In the genomic region with DNA sequence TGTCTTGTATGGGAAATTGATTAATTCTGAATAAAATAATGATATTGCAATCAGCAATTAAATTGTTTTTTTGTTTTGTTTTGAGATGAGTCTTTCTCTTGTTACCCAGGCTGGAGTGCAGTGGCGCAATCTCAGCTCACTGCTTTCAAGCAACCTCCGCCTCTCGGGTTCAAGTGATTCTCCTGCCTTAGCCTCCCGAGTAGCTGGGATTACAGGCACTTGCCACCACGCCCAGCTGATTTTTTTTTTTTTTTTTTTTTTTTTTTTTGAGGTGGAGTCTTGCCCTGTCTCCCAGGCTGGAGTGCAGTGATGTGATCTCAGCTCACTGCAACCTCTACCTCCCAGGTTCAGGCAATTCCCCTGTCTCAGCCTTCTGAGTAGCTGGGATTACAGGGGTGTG, we compare ENCODE assay signal across 6 cellular contexts.
DNase-seq lines count a peak whose midpoint lies in the region; ATAC-seq and TF ChIP-seq lines count a peak whose summit lies in the region.
"Not testable (repeated sequence)": the region's sequence is repeated elsewhere in the genome, so short reads cannot be mapped to it uniquely, and the experiment has no call there.

No MANE protein-coding gene starts in this region.

- not testable (repeated sequence) for H3K9me2 ChIP-seq in Karpas-422 (replicated peaks; ENCODE audit: insufficient read depth, low read length); OCI-LY7 (ENCODE audit: insufficient read depth, low read length)

- not testable (repeated sequence) for TF ChIP-seq CTCF in HEK293 (tag by site-specific recombination; IDR thresholded peaks at IDR 0.05); OCI-LY7 (conservative IDR thresholded peaks at IDR 0.05; ENCODE audit: low read length)

- not testable (repeated sequence) for DNase-seq in HEK293T (ENCODE audit: extremely low spot score); Karpas-422; OCI-LY7 (ENCODE audit: low spot score); T-helper 17 cell; activated T-cell treated with anti-CD3 and anti-CD28 coated beads, Interleukin-2, amount 50 U/mL, for 72 hours

- CTCF ChIA-PET in HEK293 (lab: Yijun Ruan, JAX) = interaction anchor here (1.0 to 1.4 kb wide), 2 partner anchors 11 to 90 kb away, joined by 4 to 6 read pairs; no protein-coding TSS in a partner anchor
- CTCF ChIA-PET in HEK293T (lab: Yijun Ruan, JAX); OCI-LY7 (lab: Charles Lee; ENCODE audit: unreplicated experiment): not testable (repeated sequence)

- H3K36me3 ChIP-seq in HEK293 (ENCODE audit: control insufficient read depth in 2 of 2, insufficient read depth in 1 of 2, low read length in 2 of 2); Karpas-422 (ENCODE audit: insufficient read depth, low read length): not testable (repeated sequence)
- peaks cover 18% of the 10 kb centered on the region for H3K36me3 ChIP-seq in OCI-LY7 (ENCODE audit: insufficient read depth, low read length)

- not testable (repeated sequence) for H3K9ac ChIP-seq in Karpas-422 (ENCODE audit: low read length)

- H3K9me3 ChIP-seq in HEK293 (ENCODE audit: control insufficient read depth, insufficient read depth, low read depth, low read length); Karpas-422 (ENCODE audit: low read length); OCI-LY7 (ENCODE audit: low read length); T-helper 17 cell (ENCODE audit: control insufficient read depth, low read length, poor library complexity, severe bottlenecking): not testable (repeated sequence)

- intact Hi-C loops in OCI-LY7 (cut with micrococcal nuclease; ENCODE audit: unreplicated experiment) = loop anchor here (5.0 kb wide), 1 partner anchor 384 kb away; a partner anchor contains a TSS

- peaks cover 74% of the 10 kb centered on the region for H3K79me2 ChIP-seq in Karpas-422 (ENCODE audit: low read length)
- H3K79me2 ChIP-seq in OCI-LY7 (ENCODE audit: insufficient read depth, low read depth, low read length) = peaks cover 56% of the 10 kb centered on the region; the same call in 1 of the 2 replicates

- H3K4me3 ChIP-seq in HEK293 (ENCODE audit: low read depth, low read length); Karpas-422 (ENCODE audit: low read length); OCI-LY7 (ENCODE audit: low read depth, low read length, poor library complexity, severe bottlenecking): not testable (repeated sequence)

- H3K4me2 ChIP-seq in Karpas-422 (ENCODE audit: low read depth, low read length, poor library complexity, severe bottlenecking) = not testable (repeated sequence)
- peak overlapping the region; percentile 100 for H3K4me2 ChIP-seq in OCI-LY7 (ENCODE audit: low read length)

- H3K27me3 ChIP-seq in Karpas-422 (ENCODE audit: low read length) = not testable (repeated sequence)

- not testable (repeated sequence) for H2AFZ ChIP-seq in Karpas-422 (ENCODE audit: low read length); OCI-LY7 (ENCODE audit: low read length)

- POLR2A ChIA-PET in HEK293 (lab: Yijun Ruan, JAX) = interaction anchor here (0.7 kb wide), 1 partner anchor 82 kb away, joined by 4 read pairs; no protein-coding TSS in a partner anchor
- POLR2A ChIA-PET in HEK293T (lab: Yijun Ruan, JAX) = not testable (repeated sequence)
- POLR2A ChIA-PET in OCI-LY7 (lab: Charles Lee) = interaction anchor here (0.6 to 1.2 kb wide), 6 partner anchors 8 to 826 kb away, joined by 3 to 8 read pairs (median 6); no protein-coding TSS in a partner anchor

- not testable (repeated sequence) for H3K27me3 Mint-ChIP-seq in T-helper 17 cell; activated T-cell treated with anti-CD3 and anti-CD28 coated beads, Interleukin-2, amount 50 U/mL, for 72 hours (ENCODE audit: low read depth)

- H3K27ac ChIP-seq in HEK293 (ENCODE audit: extremely low read depth, low read depth, low read length) = not testable (repeated sequence)
- H3K27ac ChIP-seq in Karpas-422 (ENCODE audit: low read length) (0 out of 2 replicates have a peak overlapping the region, but pooled peaks have one; percentile 83), OCI-LY7 (ENCODE audit: low read depth, low read length, poor library complexity, severe bottlenecking) (peak overlapping the region; percentile 100)

- not testable (repeated sequence) for H4K20me1 ChIP-seq in Karpas-422 (ENCODE audit: insufficient read depth, low read depth, low read length); OCI-LY7 (ENCODE audit: insufficient read depth, low read length)

- H3K4me3 Mint-ChIP-seq in T-helper 17 cell; activated T-cell treated with anti-CD3 and anti-CD28 coated beads, Interleukin-2, amount 50 U/mL, for 72 hours: not testable (repeated sequence)

- not testable (repeated sequence) for H3K9me3 Mint-ChIP-seq in activated T-cell treated with anti-CD3 and anti-CD28 coated beads, Interleukin-2, amount 50 U/mL, for 72 hours

- BruUV-seq in OCI-LY7 (replicated peaks; lab: Mats Ljungman, UMichigan) = not testable (repeated sequence)

- H3K4me1 ChIP-seq in HEK293 (ENCODE audit: control insufficient read depth, insufficient read depth, low read length) (peaks cover 30% of the 10 kb centered on the region), Karpas-422 (ENCODE audit: low read length) (peaks cover 46% of the 10 kb centered on the region), OCI-LY7 (ENCODE audit: insufficient read depth, low read length, poor library complexity, severe bottlenecking) (peaks cover 39% of the 10 kb centered on the region)

- peak overlapping the region; percentile 60 for H3K27ac Mint-ChIP-seq in T-helper 17 cell
- peak overlapping the region; percentile 34 for H3K27ac Mint-ChIP-seq in activated T-cell treated with anti-CD3 and anti-CD28 coated beads, Interleukin-2, amount 50 U/mL, for 72 hours

- not testable (repeated sequence) for ATAC-seq in T-helper 17 cell; activated T-cell treated with anti-CD3 and anti-CD28 coated beads, Interleukin-2, amount 50 U/mL, for 72 hours (replicated peaks in 1 of 2)

- not testable (repeated sequence) for H3K36me3 Mint-ChIP-seq in T-helper 17 cell (ENCODE audit: low read depth); activated T-cell treated with anti-CD3 and anti-CD28 coated beads, Interleukin-2, amount 50 U/mL, for 72 hours (ENCODE audit: insufficient read depth in 2 of 2)

- peaks cover 16% of the 10 kb centered on the region for H3K4me1 Mint-ChIP-seq in T-helper 17 cell
- peaks cover 29% of the 10 kb centered on the region for H3K4me1 Mint-ChIP-seq in activated T-cell treated with anti-CD3 and anti-CD28 coated beads, Interleukin-2, amount 50 U/mL, for 72 hours (ENCODE audit: low read depth)

TF ChIP-seq in HEK293, 187 proteins besides CTCF, POLR2A, EP300 and RAD21 (continues in another document):
- TF ChIP-seq ZNF324 (tag by site-specific recombination; IDR thresholded peaks at IDR 0.05) (peak; percentile 15; the same call in 1 of the 2 replicates), ZNF394 (tag by site-specific recombination; IDR thresholded peaks at IDR 0.05; ENCODE audit: borderline replicate concordance) (0 out of 2 replicates have a peak, but pooled peaks have one; percentile 36), ZNF184 (tag by site-specific recombination; IDR thresholded peaks at IDR 0.05) (peak; percentile 67), KLF1 (tag by site-specific recombination; IDR thresholded peaks at IDR 0.05) (peak; percentile 57), ZNF501 (tag by site-specific recombination; IDR thresholded peaks at IDR 0.05) (0 out of 2 replicates have a peak, but pooled peaks have one; percentile 16), OSR2 (tag by site-specific recombination; IDR thresholded peaks at IDR 0.05) (peak; percentile 45; the same call in 1 of the 2 replicates)
- TF ChIP-seq, protein P1, sequence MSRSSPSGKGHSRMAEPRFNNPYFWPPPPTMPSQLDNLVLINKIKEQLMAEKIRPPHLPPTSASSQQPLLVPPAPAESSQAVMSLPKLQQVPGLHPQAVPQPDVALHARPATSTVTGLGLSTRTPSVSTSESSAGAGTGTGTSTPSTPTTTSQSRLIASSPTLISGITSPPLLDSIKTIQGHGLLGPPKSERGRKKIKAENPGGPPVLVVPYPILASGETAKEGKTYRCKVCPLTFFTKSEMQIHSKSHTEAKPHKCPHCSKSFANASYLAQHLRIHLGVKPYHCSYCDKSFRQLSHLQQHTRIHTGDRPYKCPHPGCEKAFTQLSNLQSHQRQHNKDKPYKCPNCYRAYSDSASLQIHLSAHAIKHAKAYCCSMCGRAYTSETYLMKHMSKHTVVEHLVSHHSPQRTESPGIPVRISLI (tag by site-specific recombination; IDR thresholded peaks at IDR 0.05) = peak; percentile 98

TF ChIP-seq in HEK293T, 16 proteins besides CTCF, POLR2A, EP300 and RAD21:
- peak; percentile 65 for TF ChIP-seq ZNF384 (IDR thresholded peaks at IDR 0.05)
